Comparison of ENCODE assay signal across 21 cellular contexts in genomic region chr13:110888390-110888789, GRCh38. TPM values are rescaled to one million over a fixed set of nuclear protein-coding genes. Genes with fewer than 3 reads are reported as not detected.
DNase-seq lines count a peak whose midpoint lies in the region; ATAC-seq, FAIRE-seq and TF ChIP-seq lines count a peak whose summit lies in the region.
"Had no signal": no experiment of that assay in that cellular context is flagged by ENCODE, and none has a peak within 500 bp of the region (broad histone marks: within the 10 kb centered on the region; RNA-seq: fewer than 3 reads in every experiment).

No MANE protein-coding gene starts in this region.

- TF ChIP-seq CTCF in sigmoid colon (IDR thresholded peaks at IDR 0.05), result no peak

- H3K9me3 Mint-ChIP-seq in memory B cell, result no peaks in the 10 kb centered on the region
- no peaks in the 10 kb centered on the region for H3K9me3 Mint-ChIP-seq in activated naive CD4-positive, alpha-beta T cell treated with anti-CD3 and anti-CD28 coated beads, Interleukin-2, amount 10 ng/mL, durations not matched to agents 7 days and 5 days
- H3K9me3 Mint-ChIP-seq: dendritic cell treated with granulocyte-macrophage colony-stimulating factor and Interleukin-4, amounts not matched to agents 40 ng/mL and 50 ng/mL, for 4 days; naive B cell had no signal

- H3K4me3 Mint-ChIP-seq in memory B cell, result no peak overlapping the region
- no peak overlapping the region for H3K4me3 Mint-ChIP-seq in activated naive CD4-positive, alpha-beta T cell treated with anti-CD3 and anti-CD28 coated beads, Interleukin-2, amount 10 ng/mL, durations not matched to agents 7 days and 5 days
- H3K4me3 Mint-ChIP-seq: activated CD4-positive, alpha-beta T cell treated with anti-CD3 and anti-CD28 coated beads for 36 hours; dendritic cell treated with granulocyte-macrophage colony-stimulating factor and Interleukin-4, amounts not matched to agents 40 ng/mL and 50 ng/mL, for 4 days; naive B cell had no signal

- no peaks in the 10 kb centered on the region for H3K4me1 Mint-ChIP-seq in memory B cell
- peaks cover 4% of the 10 kb centered on the region for H3K4me1 Mint-ChIP-seq in activated naive CD4-positive, alpha-beta T cell treated with anti-CD3 and anti-CD28 coated beads, Interleukin-2, amount 10 ng/mL, durations not matched to agents 7 days and 5 days

- peak; percentile 50 for FAIRE-seq in G401.6 (lab: Jason Lieb, UNC)

- H3K4me3 ChIP-seq in HUES64 (ENCODE audit: low read length) (no peak overlapping the region), sigmoid colon (no peak overlapping the region)
- H3K4me3 ChIP-seq: spleen had no signal

- CTCF ChIA-PET in activated naive CD4-positive, alpha-beta T cell treated with anti-CD3 and anti-CD28 coated beads, Interleukin-2, amount 10 ng/mL, durations not matched to agents 7 days and 5 days (lab: Charles Lee), result no interaction called here

- H3K27me3 ChIP-seq in HUES64 (ENCODE audit: insufficient read depth, low read length), result no peaks in the 10 kb centered on the region
- H3K27me3 ChIP-seq in sigmoid colon, result no peaks in the 10 kb centered on the region
- H3K27me3 ChIP-seq: spleen had no signal

- H3K4me1 ChIP-seq in HUES64 (ENCODE audit: insufficient read depth, low read length), result peaks cover 38% of the 10 kb centered on the region
- H3K4me1 ChIP-seq in sigmoid colon, result peaks cover 0 to 22% (median 10%) of the 10 kb centered on the region in 4 donors

- TF ChIP-seq EP300 in sigmoid colon (IDR thresholded peaks at IDR 0.05), result no peak

- no peak for TF ChIP-seq POLR2A in sigmoid colon (IDR thresholded peaks at IDR 0.05)

- H3K27ac Mint-ChIP-seq in memory B cell, result peak overlapping the region; percentile 7
- H3K27ac Mint-ChIP-seq in activated naive CD4-positive, alpha-beta T cell treated with anti-CD3 and anti-CD28 coated beads, Interleukin-2, amount 10 ng/mL, durations not matched to agents 7 days and 5 days, result no peak overlapping the region
- H3K27ac Mint-ChIP-seq: activated CD4-positive, alpha-beta T cell treated with anti-CD3 and anti-CD28 coated beads for 36 hours; dendritic cell treated with granulocyte-macrophage colony-stimulating factor and Interleukin-4, amounts not matched to agents 40 ng/mL and 50 ng/mL, for 4 days had no signal

- H3K9ac ChIP-seq in HUES64 (ENCODE audit: low read depth, low read length), result 0 out of 2 replicates have a peak overlapping the region, but pooled peaks have one; percentile 4
- H3K9ac ChIP-seq: KMS-11 had no signal

- H3K9me3 ChIP-seq in HUES64 (ENCODE audit: insufficient read depth, low read depth, low read length) (no peaks in the 10 kb centered on the region), sigmoid colon (no peaks in the 10 kb centered on the region)
- H3K9me3 ChIP-seq: spleen had no signal

- no peaks in the 10 kb centered on the region for H3K27me3 Mint-ChIP-seq in memory B cell
- H3K27me3 Mint-ChIP-seq in activated naive CD4-positive, alpha-beta T cell treated with anti-CD3 and anti-CD28 coated beads, Interleukin-2, amount 10 ng/mL, durations not matched to agents 7 days and 5 days, result no peaks in the 10 kb centered on the region
- H3K27me3 Mint-ChIP-seq: activated CD4-positive, alpha-beta T cell treated with anti-CD3 and anti-CD28 coated beads for 36 hours; dendritic cell treated with granulocyte-macrophage colony-stimulating factor and Interleukin-4, amounts not matched to agents 40 ng/mL and 50 ng/mL, for 4 days; naive B cell had no signal

- H3K36me3 Mint-ChIP-seq in memory B cell, result peaks cover 8% of the 10 kb centered on the region
- peaks cover 13% of the 10 kb centered on the region for H3K36me3 Mint-ChIP-seq in activated naive CD4-positive, alpha-beta T cell treated with anti-CD3 and anti-CD28 coated beads, Interleukin-2, amount 10 ng/mL, durations not matched to agents 7 days and 5 days

- intact Hi-C loops in sigmoid colon (cut with DNase I), result no loop called here

- 78% methylated on average over 1 of the region's 3 CpGs for WGBS in HUES64
- WGBS in sigmoid colon, 2 donors, result 22 to 70% methylated on average over 3 of the region's 3 CpGs

- DNase-seq in memory B cell (ENCODE audit: low spot score in 2 of 2), result no peak
- DNase-seq in sigmoid colon, result no peak
- DNase-seq in NCI-H2171 (lab: John Stamatoyannopoulos, UW), result no peak
- no peak for DNase-seq in germinal center (ENCODE audit: low spot score)
- no peak for DNase-seq in activated naive CD4-positive, alpha-beta T cell treated with anti-CD3 and anti-CD28 coated beads, Interleukin-2, amount 10 ng/mL, durations not matched to agents 7 days and 5 days
- DNase-seq: activated CD4-positive, alpha-beta T cell treated with anti-CD3 and anti-CD28 coated beads for 36 hours; DMS 273 treated with DMSO at 0.1 percent for 48 hours; foreskin fibroblast; islet precursor cell; MV-4-11; naive B cell; NCI-H1694 treated with DMSO at 0.1 percent for 48 hours; SHP77; spleen; stimulated activated CD4-positive, alpha-beta T cell treated with anti-CD3 and anti-CD28 coated beads, Interleukin-4, amount 100 ng/mL, for 4 hours had no signal

- peaks cover 34% of the 10 kb centered on the region for H3K36me3 ChIP-seq in HUES64 (ENCODE audit: insufficient read depth, low read length)
- peaks cover 0 to 17% (median 2%) of the 10 kb centered on the region in 4 donors for H3K36me3 ChIP-seq in sigmoid colon

- H3K27ac ChIP-seq in HUES64 (ENCODE audit: low read depth, low read length) (peak overlapping the region; percentile 57; the same call in 1 of the 2 replicates), sigmoid colon (peak overlapping the region in 3 of 4 donors; percentile 14 to 50 (median 32))
- H3K27ac ChIP-seq: epithelial cell of prostate, KMS-11 had no signal

- no peak for ATAC-seq in memory B cell (ENCODE audit: low read depth)
- ATAC-seq in GM18498 (IDR thresholded peaks at IDR 0.05; ENCODE audit: unreplicated experiment), result no peak
- ATAC-seq: activated CD4-positive, alpha-beta T cell treated with anti-CD3 and anti-CD28 coated beads for 36 hours had no signal

RNA-seq across cellular contexts. Expression of gene ANKRD10, which starts 26.5 kb away (rescaled TPM):
- 74.1 TPM for polyA plus RNA-seq in HUES64 (2013, experiment 1 of 2)
- 95.0 TPM for polyA plus RNA-seq in HUES64 (2013, experiment 2 of 2)
- total RNA-seq in sigmoid colon, result 100 to 1,000 TPM; 141 to 179 (median 150) TPM
- 10 to 100 TPM; 41.4 to 73.0 (median 44.9) TPM for polyA plus RNA-seq in sigmoid colon
